8 cellular contexts compared by ENCODE assay signal in genomic region chr2:42141687-42142475, GRCh38. TPM values are rescaled to one million over a fixed set of nuclear protein-coding genes. Genes with fewer than 3 reads are reported as not detected.
DNase-seq lines count a peak whose midpoint lies in the region; ATAC-seq and TF ChIP-seq lines count a peak whose summit lies in the region.

No MANE protein-coding gene starts in this region.

- H3K4me3 ChIP-seq in fibroblast of pulmonary artery (replicated peaks; ENCODE audit: low read depth, low read length) = peak overlapping the region; percentile 33

- peaks cover 47% of the 10 kb centered on the region for H3K4me1 Mint-ChIP-seq in activated CD4-positive, alpha-beta T cell treated with anti-CD3 and anti-CD28 coated beads for 36 hours
- H3K4me1 Mint-ChIP-seq in activated CD8-positive, alpha-beta T cell treated with anti-CD3 and anti-CD28 coated beads for 36 hours (ENCODE audit: low read depth) = peaks cover 37% of the 10 kb centered on the region
- peaks cover 51% of the 10 kb centered on the region for H3K4me1 Mint-ChIP-seq in nephron progenitor cell

- peak; percentile 64 for ATAC-seq in activated CD4-positive, alpha-beta T cell treated with anti-CD3 and anti-CD28 coated beads for 36 hours
- ATAC-seq in activated CD8-positive, alpha-beta T cell treated with anti-CD3 and anti-CD28 coated beads for 36 hours = peak; percentile 55
- ATAC-seq in GM18505 (IDR thresholded peaks at IDR 0.05; ENCODE audit: unreplicated experiment) = no peak

- CTCF ChIA-PET in activated CD4-positive, alpha-beta T cell treated with anti-CD3 and anti-CD28 coated beads for 36 hours (lab: Charles Lee) = interaction anchor here (0.7 to 1.9 kb wide), 13 partner anchors 9 to 610 kb away, joined by 3 to 8 read pairs (median 4); no protein-coding TSS in a partner anchor
- CTCF ChIA-PET in activated CD8-positive, alpha-beta T cell treated with anti-CD3 and anti-CD28 coated beads for 36 hours (lab: Charles Lee) = interaction anchor here (0.6 to 2.9 kb wide), 7 partner anchors 8 to 46 kb away, joined by 3 to 10 read pairs (median 4); no protein-coding TSS in a partner anchor

- POLR2A ChIA-PET in activated CD4-positive, alpha-beta T cell treated with anti-CD3 and anti-CD28 coated beads for 36 hours (lab: Charles Lee) = interaction anchor here (1.7 kb wide), 1 partner anchor 9 kb away, joined by 4 read pairs; no protein-coding TSS in a partner anchor
- POLR2A ChIA-PET in activated CD8-positive, alpha-beta T cell treated with anti-CD3 and anti-CD28 coated beads for 36 hours (lab: Charles Lee) = interaction anchor here (0.6 to 2.0 kb wide), 3 partner anchors 9 to 101 kb away, joined by 3 to 16 read pairs (median 9); no protein-coding TSS in a partner anchor

- H3K36me3 Mint-ChIP-seq in activated CD4-positive, alpha-beta T cell treated with anti-CD3 and anti-CD28 coated beads for 36 hours (ENCODE audit: low read depth) = no peaks in the 10 kb centered on the region
- H3K36me3 Mint-ChIP-seq in activated CD8-positive, alpha-beta T cell treated with anti-CD3 and anti-CD28 coated beads for 36 hours (ENCODE audit: low read depth) = no peaks in the 10 kb centered on the region
- H3K36me3 Mint-ChIP-seq in nephron progenitor cell (ENCODE audit: low read depth) = no peaks in the 10 kb centered on the region

- H3K27me3 Mint-ChIP-seq in activated CD4-positive, alpha-beta T cell treated with anti-CD3 and anti-CD28 coated beads for 36 hours = no peaks in the 10 kb centered on the region
- H3K27me3 Mint-ChIP-seq in activated CD8-positive, alpha-beta T cell treated with anti-CD3 and anti-CD28 coated beads for 36 hours = no peaks in the 10 kb centered on the region
- H3K27me3 Mint-ChIP-seq in nephron progenitor cell (ENCODE audit: low read depth, poor library complexity) = peaks cover 4% of the 10 kb centered on the region

- intact Hi-C loops in activated CD4-positive, alpha-beta T cell treated with anti-CD3 and anti-CD28 coated beads for 36 hours (cut with DNase I, micrococcal nuclease) = loop anchor here in 1 of 2 experiments (2.0 kb wide), 1 partner anchor 13 kb away; no protein-coding TSS in a partner anchor
- intact Hi-C loops in activated CD8-positive, alpha-beta T cell treated with anti-CD3 and anti-CD28 coated beads for 36 hours (cut with micrococcal nuclease) = loop anchor here (5.0 kb wide), 1 partner anchor 40 kb away; no protein-coding TSS in a partner anchor

- no peak for TF ChIP-seq POLR2A in GM18505 (IDR thresholded peaks at IDR 0.05; ENCODE audit: borderline replicate concordance, extremely low read depth, insufficient read depth, insufficient read length)

- H3K9me3 Mint-ChIP-seq in activated CD4-positive, alpha-beta T cell treated with anti-CD3 and anti-CD28 coated beads for 36 hours (ENCODE audit: low read depth) = no peaks in the 10 kb centered on the region
- H3K9me3 Mint-ChIP-seq in activated CD8-positive, alpha-beta T cell treated with anti-CD3 and anti-CD28 coated beads for 36 hours = no peaks in the 10 kb centered on the region
- no peaks in the 10 kb centered on the region for H3K9me3 Mint-ChIP-seq in nephron progenitor cell

- peak; percentile 46 for DNase-seq in activated CD4-positive, alpha-beta T cell treated with anti-CD3 and anti-CD28 coated beads for 36 hours
- DNase-seq in activated CD4-positive, alpha-beta T cell treated with anti-CD3 and anti-CD28 coated beads for 1 hour = no peak
- DNase-seq in NCI-H2196 treated with DMSO at 0.1 percent for 48 hours (lab: John Stamatoyannopoulos, UW; ENCODE audit: unreplicated experiment) = peak; percentile 39
- no peak for DNase-seq in activated CD8-positive, alpha-beta T cell treated with anti-CD3 and anti-CD28 coated beads for 36 hours
- peak; percentile 95 for DNase-seq in fibroblast of pulmonary artery (ENCODE audit: low read depth)
- DNase-seq in nephron progenitor cell = peak; percentile 59
- DNase-seq in GM20000 (ENCODE audit: low spot score) = no peak

- peak overlapping the region; percentile 74 for H3K27ac Mint-ChIP-seq in activated CD4-positive, alpha-beta T cell treated with anti-CD3 and anti-CD28 coated beads for 36 hours
- peak overlapping the region; percentile 39 for H3K27ac Mint-ChIP-seq in activated CD8-positive, alpha-beta T cell treated with anti-CD3 and anti-CD28 coated beads for 36 hours
- H3K27ac Mint-ChIP-seq in nephron progenitor cell = peak overlapping the region; percentile 98

- peak overlapping the region; percentile 45 for H3K4me3 Mint-ChIP-seq in activated CD4-positive, alpha-beta T cell treated with anti-CD3 and anti-CD28 coated beads for 36 hours
- H3K4me3 Mint-ChIP-seq in activated CD8-positive, alpha-beta T cell treated with anti-CD3 and anti-CD28 coated beads for 36 hours = peak overlapping the region; percentile 30
- peak overlapping the region; percentile 72 for H3K4me3 Mint-ChIP-seq in nephron progenitor cell

- TF ChIP-seq CTCF in activated CD8-positive, alpha-beta T cell treated with anti-CD3 and anti-CD28 coated beads for 36 hours (IDR thresholded peaks at IDR 0.05) = no peak
- TF ChIP-seq CTCF in fibroblast of pulmonary artery (IDR thresholded peaks at IDR 0.05; ENCODE audit: low read length, missing control alignments) = no peak
- no peak for TF ChIP-seq CTCF in nephron progenitor cell (IDR thresholded peaks at IDR 0.05)
- no peak for TF ChIP-seq CTCF in GM20000 (IDR thresholded peaks at IDR 0.05; ENCODE audit: extremely low read depth, missing control alignments)

RNA-seq across cellular contexts. Expression of gene EML4, which starts 27.3 kb away (rescaled TPM):
- total RNA-seq in activated CD4-positive, alpha-beta T cell treated with anti-CD3 and anti-CD28 coated beads for 36 hours = 10 to 100 TPM; 72.1 to 74.1 TPM
- total RNA-seq in activated CD8-positive, alpha-beta T cell treated with anti-CD3 and anti-CD28 coated beads for 36 hours = 10 to 100 TPM; 58.2 to 59.7 TPM

Comparison
In these comparisons a context has a peak if more than half of its experiments do, and no peak if none do; other contexts are left out.
1. DNase-seq: peak in activated CD4-positive, alpha-beta T cell treated with anti-CD3 and anti-CD28 coated beads for 36 hours (single experiment), NCI-H2196 treated with DMSO at 0.1 percent for 48 hours (single experiment), fibroblast of pulmonary artery (single experiment) and nephron progenitor cell (single experiment); none in activated CD4-positive, alpha-beta T cell treated with anti-CD3 and anti-CD28 coated beads for 1 hour (single experiment), activated CD8-positive, alpha-beta T cell treated with anti-CD3 and anti-CD28 coated beads for 36 hours (single experiment) and GM20000 (single experiment).
2. H3K27ac Mint-ChIP-seq: peak in every context shown above with its lines; median percentile 98 in nephron progenitor cell; 74 in activated CD4-positive, alpha-beta T cell treated with anti-CD3 and anti-CD28 coated beads for 36 hours; 39 in activated CD8-positive, alpha-beta T cell treated with anti-CD3 and anti-CD28 coated beads for 36 hours.
3. Peak in every context shown above with its lines, with median percentiles within 50 percentile points of each other: H3K4me3 Mint-ChIP-seq.